Comparison of ENCODE assay signal across 7 cellular contexts in genomic region chr15:51971353-51972133, GRCh38. TPM values are rescaled to one million over a fixed set of nuclear protein-coding genes. Genes with fewer than 3 reads are reported as not detected.
DNase-seq lines count a peak whose midpoint lies in the region; ATAC-seq, FAIRE-seq and TF ChIP-seq lines count a peak whose summit lies in the region.

LEO1 (minus strand) TSS chr15:51971778; CDS start chr15:51971745, 33 bp downstream.

- H2AFZ ChIP-seq in astrocyte (ENCODE audit: low read depth, low read length), result peak within 1 kb of the TSS; percentile 95

- peaks cover 51% of the 10 kb centered on the region for H3K79me2 ChIP-seq in astrocyte (ENCODE audit: insufficient read depth, low read length)

- peaks cover 25% of the 10 kb centered on the region for H3K36me3 Mint-ChIP-seq in T-helper 2 cell treated with Interferon-gamma antibody and Interleukin-4, amounts not matched to agents 5 μg/mL and 100 μg/mL, for 36 hours (ENCODE audit: low read depth)
- peaks cover 6% of the 10 kb centered on the region for H3K36me3 Mint-ChIP-seq in astrocyte (ENCODE audit: low read depth, unreplicated experiment)

- no peak for TF ChIP-seq CTCF in astrocyte (IDR thresholded peaks at IDR 0.05; ENCODE audit: insufficient read depth, low read depth, low read length)
- TF ChIP-seq CTCF in retinal pigment epithelial cell (conservative IDR thresholded peaks at IDR 0.05; ENCODE audit: low read depth, low read length), result peak; percentile 52

- peaks cover 3% of the 10 kb centered on the region for H3K27me3 Mint-ChIP-seq in T-helper 2 cell treated with Interferon-gamma antibody and Interleukin-4, amounts not matched to agents 5 μg/mL and 100 μg/mL, for 36 hours (ENCODE audit: low read depth)
- no peaks in the 10 kb centered on the region for H3K27me3 Mint-ChIP-seq in astrocyte (ENCODE audit: low read depth, unreplicated experiment)

- H3K36me3 ChIP-seq in astrocyte (ENCODE audit: insufficient read depth, low read length), result no peaks in the 10 kb centered on the region

- H3K27me3 ChIP-seq in astrocyte (ENCODE audit: insufficient read depth, low read length), result no peaks in the 10 kb centered on the region

- peaks cover 24% of the 10 kb centered on the region for H3K4me1 Mint-ChIP-seq in T-helper 2 cell treated with Interferon-gamma antibody and Interleukin-4, amounts not matched to agents 5 μg/mL and 100 μg/mL, for 36 hours (ENCODE audit: low read depth)
- peaks cover 7% of the 10 kb centered on the region for H3K4me1 Mint-ChIP-seq in astrocyte (ENCODE audit: low read depth, unreplicated experiment)

- H3K4me2 ChIP-seq in astrocyte (ENCODE audit: low read length), result peak within 1 kb of the TSS; percentile 89

- H3K27ac Mint-ChIP-seq in T-helper 2 cell treated with Interferon-gamma antibody and Interleukin-4, amounts not matched to agents 5 μg/mL and 100 μg/mL, for 36 hours, result peak within 1 kb of the TSS; percentile 96
- H3K27ac Mint-ChIP-seq in astrocyte (ENCODE audit: unreplicated experiment), result peak within 1 kb of the TSS; percentile 87

- peaks cover 6% of the 10 kb centered on the region for H3K4me1 ChIP-seq in astrocyte (ENCODE audit: insufficient read depth, low read length)

- H3K27ac ChIP-seq in astrocyte (ENCODE audit: low read depth, low read length), result peak within 1 kb of the TSS; percentile 86

- FAIRE-seq in astrocyte (lab: Jason Lieb, UNC), result peak; percentile 66

- H3K4me3 ChIP-seq in astrocyte (ENCODE audit: insufficient read depth, low read depth, low read length), result peak within 1 kb of the TSS; percentile 76
- peak within 1 kb of the TSS; percentile 88 for H3K4me3 ChIP-seq in retinal pigment epithelial cell (ENCODE audit: low read length)

- DNase-seq in NCI-H1930 (lab: John Stamatoyannopoulos, UW) (peak; percentile 61 to 66), astrocyte (ENCODE audit: low read depth) (peak; percentile 99), hippocampal formation (lab: John Stamatoyannopoulos, UW) (peak; percentile 88 to 94), retinal pigment epithelial cell (ENCODE audit: low read depth) (peak; percentile 98)
- peak; percentile 89 for DNase-seq in T-helper 2 cell treated with Interferon-gamma antibody and Interleukin-4, amounts not matched to agents 5 μg/mL and 100 μg/mL, for 36 hours (ENCODE audit: low spot score)

- H3K9me3 ChIP-seq in astrocyte (ENCODE audit: insufficient read depth, low read depth, low read length), result no peaks in the 10 kb centered on the region

- TF ChIP-seq POLR2A in GM18505 (IDR thresholded peaks at IDR 0.05; ENCODE audit: borderline replicate concordance, extremely low read depth, insufficient read depth, insufficient read length), result peak; percentile 95

- peak within 1 kb of the TSS; percentile 89 for H3K9ac ChIP-seq in astrocyte (ENCODE audit: low read length)

- H3K9me3 Mint-ChIP-seq in T-helper 2 cell treated with Interferon-gamma antibody and Interleukin-4, amounts not matched to agents 5 μg/mL and 100 μg/mL, for 36 hours, result peaks cover 11% of the 10 kb centered on the region
- peaks cover 2% of the 10 kb centered on the region for H3K9me3 Mint-ChIP-seq in astrocyte (ENCODE audit: unreplicated experiment)

- H3K4me3 Mint-ChIP-seq in T-helper 2 cell treated with Interferon-gamma antibody and Interleukin-4, amounts not matched to agents 5 μg/mL and 100 μg/mL, for 36 hours, result peak within 1 kb of the TSS; percentile 98
- peak within 1 kb of the TSS; percentile 96 for H3K4me3 Mint-ChIP-seq in astrocyte (ENCODE audit: unreplicated experiment)

- peaks cover 19% of the 10 kb centered on the region for H4K20me1 ChIP-seq in astrocyte (ENCODE audit: insufficient read depth, low read length)

- ATAC-seq in GM18505 (IDR thresholded peaks at IDR 0.05; ENCODE audit: unreplicated experiment) (peak; percentile 81), HG02973 (IDR thresholded peaks at IDR 0.05; ENCODE audit: unreplicated experiment) (peak; percentile 77)

RNA-seq across cellular contexts. Expression of gene LEO1, which starts in this region (rescaled TPM):
- total RNA-seq in astrocyte, result 24.1 and 25.5 TPM in 2 replicates

Comparison
In these comparisons a context has a peak if more than half of its experiments do, and no peak if none do; other contexts are left out.
1. Peak in every context shown above with its lines: DNase-seq, ATAC-seq, H3K4me3 ChIP-seq and H3K27ac ChIP-seq.